Comparison of ENCODE assay signal across 11 cellular contexts in the genomic region with DNA sequence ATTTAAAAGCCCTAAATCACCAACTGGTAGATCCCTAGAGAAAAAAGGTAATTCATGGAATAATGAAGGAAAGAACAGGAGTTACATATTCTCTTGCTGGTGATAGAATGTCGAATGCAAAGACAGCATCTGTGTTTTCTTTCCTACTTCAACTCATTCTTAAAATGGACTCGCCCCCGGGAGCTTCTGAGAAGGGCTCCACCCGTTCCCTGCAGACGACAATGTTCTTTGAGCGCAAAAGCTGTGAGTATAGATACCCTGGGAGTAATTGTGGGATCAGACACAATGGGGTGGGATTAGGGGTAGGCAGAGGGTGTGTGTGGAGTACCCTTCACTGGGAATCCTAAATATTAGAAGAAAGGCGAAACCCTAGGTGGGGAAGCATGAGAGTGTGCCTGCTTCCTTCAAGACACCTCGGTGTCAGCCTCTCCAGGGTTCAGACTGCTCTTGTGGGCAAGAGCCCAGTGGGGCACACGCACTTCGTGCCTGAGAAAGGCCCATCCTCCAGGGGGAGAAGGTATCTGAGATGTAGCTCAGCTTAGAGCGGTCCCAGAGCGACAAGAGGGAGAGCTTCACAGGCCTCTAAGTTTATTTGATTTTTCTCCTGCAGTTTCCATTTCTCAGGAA.
DNase-seq lines count a peak whose midpoint lies in the region; ATAC-seq and TF ChIP-seq lines count a peak whose summit lies in the region.
"Had no signal": no experiment of that assay in that cellular context is flagged by ENCODE, and none has a peak within 500 bp of the region (broad histone marks: within the 10 kb centered on the region; RNA-seq: fewer than 3 reads in every experiment).

No MANE protein-coding gene starts in this region.

- peak overlapping the region; percentile 96 for H2AFZ ChIP-seq in IMR-90 (replicated peaks; ENCODE audit: low read length, poor library complexity)

- POLR2A ChIA-PET in CD8-positive, alpha-beta T cell (lab: Charles Lee) = no interaction called here
- POLR2A ChIA-PET in IMR-90 (lab: Charles Lee; ENCODE audit: unreplicated experiment) = no interaction called here

- H3K36me3 ChIP-seq in CD8-positive, alpha-beta T cell (ENCODE audit: insufficient read depth, low read length) = no peaks in the 10 kb centered on the region
- H3K36me3 ChIP-seq in IMR-90 (ENCODE audit: control insufficient read depth, insufficient read depth, low read length) = no peaks in the 10 kb centered on the region
- H3K36me3 ChIP-seq in upper lobe of left lung = no peaks in the 10 kb centered on the region
- no peaks in the 10 kb centered on the region for H3K36me3 ChIP-seq in Peyer's patch
- H3K36me3 ChIP-seq: thoracic aorta had no signal

- no peaks in the 10 kb centered on the region for H4K20me1 ChIP-seq in IMR-90 (ENCODE audit: insufficient read depth, low read length)

- no peak overlapping the region for H3K27ac ChIP-seq in CD8-positive, alpha-beta T cell (ENCODE audit: low read depth, low read length)
- no peak overlapping the region for H3K27ac ChIP-seq in IMR-90 (ENCODE audit: insufficient read depth, low read length)
- H3K27ac ChIP-seq in upper lobe of left lung = no peak overlapping the region
- H3K27ac ChIP-seq in Peyer's patch = no peak overlapping the region
- H3K27ac ChIP-seq: thoracic aorta had no signal

- peaks cover 11 to 26% of the 10 kb centered on the region in 2 experiments; a peak in 3 of 4 replicates for H3K79me1 ChIP-seq in IMR-90 (ENCODE audit: low read depth in 1 of 2, low read length in 2 of 2)

- H3K27me3 Mint-ChIP-seq in CD8-positive, alpha-beta T cell (ENCODE audit: low read depth) = peaks cover 55% of the 10 kb centered on the region
- H3K27me3 Mint-ChIP-seq in nephron (ENCODE audit: low read depth) = peaks cover 78% of the 10 kb centered on the region

- in situ Hi-C loops in IMR-90 (cut with MboI; ENCODE audit: low sequenced_read_pairs) = loop anchor here (10.0 kb wide), 2 partner anchors 129 to 1489 kb away; no protein-coding TSS in a partner anchor

- no peak overlapping the region for H3K9ac ChIP-seq in IMR-90 (ENCODE audit: low read depth, low read length)

- H4K5ac ChIP-seq in IMR-90 (ENCODE audit: low read depth, low read length) = peak overlapping the region; percentile 65

- no peak for ATAC-seq in CD8-positive, alpha-beta T cell
- ATAC-seq in IMR-90 (ENCODE audit: low read depth) (no peak), upper lobe of left lung (ENCODE audit: low FRiP score in 2 of 2) (no peak)
- ATAC-seq: esophagus mucosa, left colon had no signal

- TF ChIP-seq RAD21 in IMR-90 (IDR thresholded peaks at IDR 0.05; ENCODE audit: low read length) = no peak

- TF ChIP-seq CTCF in CD8-positive, alpha-beta T cell (IDR thresholded peaks at IDR 0.05) = no peak
- TF ChIP-seq CTCF in IMR-90 (conservative IDR thresholded peaks at IDR 0.05; ENCODE audit: low read depth, low read length) (no peak), cardiac fibroblast (IDR thresholded peaks at IDR 0.05; ENCODE audit: low read depth, low read length) (no peak), nephron (IDR thresholded peaks at IDR 0.05; ENCODE audit: unreplicated experiment in 3 of 3) (no peak), upper lobe of left lung (IDR thresholded peaks at IDR 0.05) (no peak), Peyer's patch (IDR thresholded peaks at IDR 0.05) (no peak)

- peaks cover 21% of the 10 kb centered on the region for H3K27me3 ChIP-seq in CD8-positive, alpha-beta T cell (ENCODE audit: insufficient read depth, low read length)
- H3K27me3 ChIP-seq in IMR-90 (ENCODE audit: control insufficient read depth, insufficient read depth, low read length) (no peaks in the 10 kb centered on the region), upper lobe of left lung (peaks cover 0 to 36% (median 13%) of the 10 kb centered on the region in 4 donors), Peyer's patch (peaks cover 0 to 24% of the 10 kb centered on the region in 2 donors)

- peak overlapping the region; percentile 48; the same call in 1 of the 2 replicates for H3K14ac ChIP-seq in IMR-90 (replicated peaks; ENCODE audit: low read depth, low read length)

- BruUV-seq in IMR-90 (replicated peaks; lab: Mats Ljungman, UMichigan) = TSS peak; percentile 19

- no peaks in the 10 kb centered on the region for H3K36me3 Mint-ChIP-seq in CD8-positive, alpha-beta T cell
- no peaks in the 10 kb centered on the region for H3K36me3 Mint-ChIP-seq in nephron (ENCODE audit: low read depth)

- no peak overlapping the region for H3K4me3 ChIP-seq in CD8-positive, alpha-beta T cell (ENCODE audit: low read depth, low read length)
- H3K4me3 ChIP-seq in IMR-90 (ENCODE audit: insufficient read depth, low read depth, low read length) = peak overlapping the region; percentile 95
- peak overlapping the region; percentile 86 to 90 for H3K4me3 ChIP-seq in cardiac fibroblast (replicated peaks in 1 of 2; ENCODE audit: low read depth in 2 of 2, low read length in 2 of 2)
- H3K4me3 ChIP-seq in upper lobe of left lung = no peak overlapping the region
- no peak overlapping the region for H3K4me3 ChIP-seq in Peyer's patch

- no peak overlapping the region for H4K91ac ChIP-seq in IMR-90 (ENCODE audit: insufficient read depth, low read depth, low read length)

- H2BK15ac ChIP-seq in IMR-90 (ENCODE audit: low read depth, low read length) = no peak overlapping the region

- 0 out of 2 replicates have a peak overlapping the region, but pooled peaks have one; percentile 36 for H2BK120ac ChIP-seq in IMR-90 (ENCODE audit: low read depth, low read length)

- H3K9me1 ChIP-seq in IMR-90 (ENCODE audit: insufficient read depth, low read length) = 0 out of 2 replicates have a peak, but pooled peaks cover 6% of the 10 kb centered on the region

- H2AK9ac ChIP-seq in IMR-90 (replicated peaks; ENCODE audit: low read depth, low read length, poor library complexity) = peak overlapping the region; percentile 93

- peaks cover 28% of the 10 kb centered on the region for H3K4me1 Mint-ChIP-seq in CD8-positive, alpha-beta T cell (ENCODE audit: low read depth)
- H3K4me1 Mint-ChIP-seq in nephron = peaks cover 14% of the 10 kb centered on the region

- peak overlapping the region in 1 of 2 experiments; percentile 55; a peak in 2 of 4 replicates for H4K8ac ChIP-seq in IMR-90 (ENCODE audit: low read depth in 2 of 2, low read length in 2 of 2)

- peak overlapping the region; percentile 64 for H3K4me3 Mint-ChIP-seq in CD8-positive, alpha-beta T cell
- peak overlapping the region; percentile 66 to 78 (median 74) for H3K4me3 Mint-ChIP-seq in nephron

- no peak overlapping the region for H3K56ac ChIP-seq in IMR-90 (ENCODE audit: extremely low read depth, insufficient read depth, low read length)

- H2AK5ac ChIP-seq in IMR-90 (ENCODE audit: low read depth, low read length) = no peak overlapping the region

- CTCF ChIA-PET in CD8-positive, alpha-beta T cell (lab: Charles Lee) = interaction anchor here (1.7 kb wide), 1 partner anchor 10 kb away, joined by 6 read pairs; no protein-coding TSS in a partner anchor
- CTCF ChIA-PET in IMR-90 (lab: Yijun Ruan, JAX) = no interaction called here

- no peaks in the 10 kb centered on the region for H3K9me3 Mint-ChIP-seq in CD8-positive, alpha-beta T cell
- peaks cover 4% of the 10 kb centered on the region for H3K9me3 Mint-ChIP-seq in nephron

- intact Hi-C loops in CD8-positive, alpha-beta T cell (cut with DNase I, micrococcal nuclease) = no loop called here
- intact Hi-C loops in IMR-90 (cut with micrococcal nuclease) = loop anchor here (2.0 to 10.0 kb wide), 3 partner anchors 35 to 489 kb away; no protein-coding TSS in a partner anchor

- WGBS in IMR-90 (ENCODE audit: extremely low coverage in 2 of 2, insufficient read length in 1 of 2), 2 experiments = 50% methylated on average over 5 of the region's 12 CpGs; no CpG with 5 or more reads in 1 of the 2 experiments
- WGBS in upper lobe of left lung, 2 donors = 31 to 34% methylated on average over 12 of the region's 12 CpGs

- H2BK5ac ChIP-seq in IMR-90 (ENCODE audit: low read depth, low read length, poor library complexity, severe bottlenecking) = no peak overlapping the region

- H3K4ac ChIP-seq in IMR-90 (ENCODE audit: low read depth, low read length) = peak overlapping the region; percentile 78; the same call in 1 of the 2 replicates

- peak overlapping the region; percentile 33; the same call in 1 of the 2 replicates for H2BK20ac ChIP-seq in IMR-90 (ENCODE audit: low read depth, low read length)

- no peaks in the 10 kb centered on the region for H3K9me3 ChIP-seq in CD8-positive, alpha-beta T cell (ENCODE audit: low read length)
- no peaks in the 10 kb centered on the region for H3K9me3 ChIP-seq in IMR-90 (ENCODE audit: control insufficient read depth, insufficient read depth, low read length)
- no peaks in the 10 kb centered on the region for H3K9me3 ChIP-seq in upper lobe of left lung
- no peaks in the 10 kb centered on the region for H3K9me3 ChIP-seq in Peyer's patch
- H3K9me3 ChIP-seq: thoracic aorta had no signal

- no peak overlapping the region for H3K27ac Mint-ChIP-seq in CD8-positive, alpha-beta T cell
- no peak overlapping the region for H3K27ac Mint-ChIP-seq in nephron

- DNase-seq in CD8-positive, alpha-beta T cell = no peak
- DNase-seq in IMR-90 = no peak
- DNase-seq in cardiac fibroblast (ENCODE audit: low read depth in 2 of 2) = peak in 1 of 2 donors; percentile 35
- DNase-seq in upper lobe of left lung = no peak
- DNase-seq in Ammon's horn (ENCODE audit: low spot score) = no peak
- no peak for DNase-seq in Peyer's patch
- DNase-seq: left colon, NCI-H2029 had no signal

- no peak overlapping the region for H3K18ac ChIP-seq in IMR-90 (ENCODE audit: low read depth, low read length)

- H3K4me2 ChIP-seq in IMR-90 (ENCODE audit: low read depth, low read length) = peak overlapping the region; percentile 91

- H3K23ac ChIP-seq in IMR-90 (ENCODE audit: low read depth, low read length) = peak overlapping the region; percentile 83; the same call in 1 of the 2 replicates

- TF ChIP-seq EP300 in upper lobe of left lung (IDR thresholded peaks at IDR 0.05) = no peak

- TF ChIP-seq POLR2A in IMR-90 (IDR thresholded peaks at IDR 0.05; ENCODE audit: low read depth, low read length) (no peak), upper lobe of left lung (IDR thresholded peaks at IDR 0.05) (no peak), Peyer's patch (IDR thresholded peaks at IDR 0.05) (no peak)

- H3K4me1 ChIP-seq in CD8-positive, alpha-beta T cell (ENCODE audit: insufficient read depth, low read length) = peaks cover 17% of the 10 kb centered on the region
- H3K4me1 ChIP-seq in IMR-90 (ENCODE audit: control insufficient read depth, insufficient read depth, low read length) (peaks cover 5% of the 10 kb centered on the region), upper lobe of left lung (peaks cover 16 to 29% (median 24%) of the 10 kb centered on the region in 4 donors), Peyer's patch (peaks cover 0 to 15% (median 0%) of the 10 kb centered on the region in 4 donors)

- dilution Hi-C loops in IMR-90 (cut with HindIII; ENCODE audit: low sequenced_read_pairs, unreplicated experiment) = no loop called here

Comparison
In these comparisons a context has a peak if more than half of its experiments do, and no peak if none do; other contexts are left out.
1. H3K4me3 ChIP-seq: peak in IMR-90 (single experiment) and cardiac fibroblast (2 of 2); none in CD8-positive, alpha-beta T cell (single experiment), upper lobe of left lung (0 of 4) and Peyer's patch (0 of 4).